ENCODE assay signal across 8 cellular contexts in the genomic region with DNA sequence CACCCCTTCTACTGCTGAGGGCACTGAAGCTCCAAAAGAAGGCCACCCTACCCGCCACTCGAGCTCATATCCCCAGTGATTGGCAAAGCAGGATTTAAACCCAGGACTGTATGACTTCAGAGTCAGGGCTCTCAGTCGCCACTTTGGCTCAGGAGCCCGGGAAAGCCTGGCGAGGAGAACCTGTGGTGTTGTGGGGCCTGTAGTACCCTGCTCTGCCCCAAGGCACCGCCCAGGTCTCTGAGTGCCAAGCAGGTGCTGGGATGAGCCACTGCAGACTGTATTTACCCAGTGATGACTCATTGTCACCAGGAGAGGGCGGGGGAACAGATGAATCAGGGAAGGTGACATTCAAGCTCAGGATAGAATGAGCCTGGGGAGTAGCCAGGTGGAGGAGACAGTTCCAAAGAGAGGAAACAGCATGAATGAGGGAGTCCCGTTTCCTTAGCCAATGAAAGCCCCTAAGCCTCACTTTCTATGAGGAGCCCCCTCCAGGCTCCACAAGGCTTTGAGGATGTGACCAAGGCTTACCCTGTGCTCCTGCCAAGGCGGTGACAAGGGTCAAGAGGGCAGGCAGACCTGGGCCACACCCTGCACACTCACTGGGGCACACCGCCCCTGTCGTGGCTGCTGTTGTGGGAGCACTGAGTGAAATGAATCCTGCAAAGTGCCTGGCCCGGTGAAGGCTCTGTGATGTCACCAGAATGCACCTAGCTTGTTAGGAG. TPM values are rescaled to one million over a fixed set of nuclear protein-coding genes. Genes with fewer than 3 reads are reported as not detected.
A peak's percentile ranks its signal among the peaks of the same experiment; 100 is the strongest.
DNase-seq lines count a peak whose midpoint lies in the region; ATAC-seq, FAIRE-seq and TF ChIP-seq lines count a peak whose summit lies in the region.

No MANE protein-coding gene starts in this region.

- CTCF ChIA-PET in T-cell (lab: Charles Lee) (interaction anchor here (0.5 to 7.2 kb wide), 18 partner anchors 12 to 84 kb away, joined by 3 to 81 read pairs (median 4); partner anchors contain the start of gene EEIG1 (in 1 of the 2)), GM12878 (lab: Yijun Ruan, JAX) (interaction anchor here (0.6 to 13.8 kb wide), 23 partner anchors 13 to 173 kb away, joined by 3 to 332 read pairs (median 5); partner anchors contain the start of gene EEIG1)

- H3K27me3 Mint-ChIP-seq in T-cell = no peaks in the 10 kb centered on the region

- WGBS in GM12878 (ENCODE audit: insufficient coverage, insufficient replicate concordance, low lambda C conversion rate, missing lambda C conversion rate) = 32% methylated on average over 12 of the region's 12 CpGs

- POLR2A ChIA-PET in T-cell (lab: Charles Lee) (interaction anchor here in 1 of 2 donors (0.6 kb wide), 1 partner anchor 22 kb away, joined by 3 read pairs; no protein-coding TSS in a partner anchor), GM12878 (lab: Charles Lee) (interaction anchor here (0.6 to 2.7 kb wide), 5 partner anchors 64 to 174 kb away, joined by 3 to 10 read pairs (median 4); no protein-coding TSS in a partner anchor)

- no peak for FAIRE-seq in GM12878 (lab: Jason Lieb, UNC)

- DNase-seq in A172 (ENCODE audit: low spot score) (peak; percentile 97), GM19238 (ENCODE audit: insufficient read length, low spot score) (peak; percentile 75), NCI-H1048 (lab: John Stamatoyannopoulos, UW) (peak; percentile 16), T-cell (peak; percentile 47 to 82 (median 70)), GM12878 (ENCODE audit: low read depth, low spot score) (no peak), left colon (peak; percentile 85 to 95)
- peak; percentile 71 to 82 for DNase-seq in stimulated activated CD4-positive, alpha-beta T cell treated with anti-CD3 and anti-CD28 coated beads, Interleukin-4, amount 100 ng/mL, for 48 hours (ENCODE audit: low read depth in 2 of 2)

- peaks cover 29% of the 10 kb centered on the region for H3K36me3 Mint-ChIP-seq in T-cell

- H3K9me3 Mint-ChIP-seq in T-cell = no peaks in the 10 kb centered on the region

- H2AFZ ChIP-seq in GM12878 (ENCODE audit: control insufficient read depth, low read depth, low read length) = no peak overlapping the region

- H4K20me1 ChIP-seq in GM12878 (ENCODE audit: control insufficient read depth, insufficient read depth) = 0 out of 2 replicates have a peak, but pooled peaks cover 3% of the 10 kb centered on the region

- intact Hi-C loops in GM12878 (cut with micrococcal nuclease; ENCODE audit: unreplicated experiment) (loop anchor here (1.0 kb wide), 1 partner anchor 80 kb away; no protein-coding TSS in a partner anchor), left colon (cut with DNase I, micrococcal nuclease) (no loop called here)

- TF ChIP-seq RAD21 in GM12878 (IDR thresholded peaks at IDR 0.05; ENCODE audit: insufficient read depth, low read depth, low read length) = peak; percentile 70

- H3K79me2 ChIP-seq in GM12878 (ENCODE audit: control insufficient read depth, insufficient read depth, low read length) = peaks cover 3% of the 10 kb centered on the region

- no peaks in the 10 kb centered on the region for H3K36me3 ChIP-seq in GM12878 (ENCODE audit: control insufficient read depth in 2 of 2, insufficient read depth in 2 of 2, low read length in 1 of 2)

- SMC1A ChIA-PET in GM12878 (lab: Charles Lee; ENCODE audit: uncharacterized antibody, unreplicated experiment) = interaction anchor here (0.5 to 6.7 kb wide), 18 partner anchors 15 to 192 kb away, joined by 3 to 96 read pairs (median 4); partner anchors contain the start of gene EEIG1

- no peak for TF ChIP-seq EP300 in GM12878 (IDR thresholded peaks at IDR 0.05; ENCODE audit: borderline replicate concordance in 1 of 2, control insufficient read depth in 1 of 2, low read depth in 2 of 2, low read length in 2 of 2)

- no peaks in the 10 kb centered on the region for H3K27me3 ChIP-seq in GM12878 (replicated peaks in 1 of 2; ENCODE audit: control insufficient read depth in 2 of 2, insufficient read depth in 2 of 2, low read length in 1 of 2)

- no peak overlapping the region for H3K27ac ChIP-seq in GM12878 (ENCODE audit: control insufficient read depth, insufficient read depth)

- H3K4me3 Mint-ChIP-seq in T-cell = peak overlapping the region; percentile 67 to 81 (median 74)

- TF ChIP-seq CTCF in GM12878 (IDR thresholded peaks at IDR 0.05 in 2 of 3, conservative IDR thresholded peaks at IDR 0.05 in 1 of 3; ENCODE audit: control insufficient read depth in 2 of 3, extremely low read depth in 1 of 3, insufficient read depth in 1 of 3, low read depth in 3 of 3, low read length in 3 of 3) = peak; percentile 59 to 69 (median 69)

- RAD21 ChIA-PET in GM12878 (lab: Charles Lee; ENCODE audit: unreplicated experiment) = interaction anchor here (0.6 to 4.4 kb wide), 20 partner anchors 16 to 171 kb away, joined by 3 to 80 read pairs (median 5); partner anchors contain the start of genes EEIG1, NAIF1, SLC25A25 and ST6GALNAC4

- in situ Hi-C loops in GM12878 (cut with MboI) = no loop called here

- no peak overlapping the region for H3K9ac ChIP-seq in GM12878 (ENCODE audit: control insufficient read depth, insufficient read depth, low read length)

- peaks cover 90 to 96% (median 95%) of the 10 kb centered on the region in 3 donors for H3K4me1 Mint-ChIP-seq in T-cell

- no peak overlapping the region for H3K4me3 ChIP-seq in GM12878

- no peak overlapping the region for H3K4me2 ChIP-seq in GM12878 (ENCODE audit: control insufficient read depth, insufficient read depth)

- H3K9me3 ChIP-seq in GM12878 (replicated peaks; ENCODE audit: control insufficient read depth, insufficient read depth, low read length) = no peaks in the 10 kb centered on the region

- peaks cover 14% of the 10 kb centered on the region for H3K4me1 ChIP-seq in GM12878 (ENCODE audit: control insufficient read depth, insufficient read depth, low read length)

- ATAC-seq in T-cell (replicated peaks in 1 of 4) (peak; percentile 83 to 90 (median 86)), GM12878 (peak; percentile 99), left colon (peak; percentile 88), HG03097 (IDR thresholded peaks at IDR 0.05; ENCODE audit: low FRiP score, unreplicated experiment) (no peak)

- BruUV-seq in GM12878 (replicated peaks; lab: Mats Ljungman, UMichigan) = no TSS peak

- no peak for TF ChIP-seq POLR2A in GM12878 (IDR thresholded peaks at IDR 0.05; ENCODE audit: low read depth, low read length)

- H3K27ac Mint-ChIP-seq in T-cell = peak overlapping the region; percentile 87 to 94

RNA-seq across cellular contexts. Expression of gene DPM2, which starts 17.8 kb away (rescaled TPM):
- total RNA-seq in A172 (2014; rRNA removed; shearing (Covaris generic)) = 49.7 and 50.5 TPM in 2 replicates
- total RNA-seq in T-cell (10 to 100 TPM; 32.3 to 66.5 (median 60.5) TPM), GM12878 (2014; rRNA removed) (36.3 and 40.3 TPM in 2 replicates), GM12878 (2014; rRNA removed; fragmentation: Illumina TruSeq; extraction: Trizol) (30.6 and 31.7 TPM in 2 replicates), GM12878 (2021) (40.7 and 44.0 TPM in 2 replicates), left colon (10 to 100 TPM; 25.1 to 28.6 TPM)
- 35.0 and 35.4 TPM in 2 replicates for total RNA-seq in GM12878 (2013; cell fraction: nucleolus; rRNA removed)
- polyA plus RNA-seq in GM12878 (2011; ENCODE audit: low read depth) = 17.4 TPM
- polyA plus RNA-seq in GM12878 (2011; rRNA removed) (25.8 and 49.2 TPM in 2 replicates), GM12878 (2014; fragmentation: Illumina TruSeq; extraction: Trizol) (24.3 and 45.4 TPM in 2 replicates), GM12878 (2014; fragmentation: Nextera tagmentation; extraction: Ambion mirVana) (10 to 100 TPM; 22.7 to 24.2 TPM), GM12878 (2014; rRNA removed) (54.3 and 56.5 TPM in 2 replicates), GM12878 (2016; fragmentation: Nextera tagmentation; extraction: Ambion mirVana) (10 to 100 TPM; 76.7 to 77.9 TPM)
- polyA plus RNA-seq in GM12878 (2011; cell fraction: cytosol; rRNA removed) = 73.3 and 82.9 TPM in 2 replicates
- polyA plus RNA-seq in GM12878 (2011; cell fraction: nucleus; rRNA removed) = 54.9 and 64.6 TPM in 2 replicates
- 30.5 and 35.8 TPM in 2 replicates for polyA plus RNA-seq in GM12878 (2012)
- polyA minus RNA-seq in GM12878 (2011; rRNA and poly(A)+ RNA removed) = 39.4 and 64.4 TPM in 2 replicates
- polyA minus RNA-seq in GM12878 (2011; cell fraction: cytosol; rRNA and poly(A)+ RNA removed) = 27.0 and 30.2 TPM in 2 replicates
- 38.0 and 63.1 TPM in 2 replicates for polyA minus RNA-seq in GM12878 (2011; cell fraction: nucleus; rRNA and poly(A)+ RNA removed)

RNA-seq across cellular contexts. Expression of gene PIP5KL1, which starts 24.9 kb away (rescaled TPM):
- total RNA-seq in A172 (2014; rRNA removed; shearing (Covaris generic)) = 1.6 and 3.4 TPM in 2 replicates
- total RNA-seq in T-cell (1 to 10 TPM in 4 of 5 donors, under 1 TPM in 1; 0.99 to 5.6 (median 2.6) TPM), GM12878 (2014; rRNA removed) (0.40 TPM in 1 of 2 replicates, not detected in the other), GM12878 (2014; rRNA removed; fragmentation: Illumina TruSeq; extraction: Trizol) (0.14 and 0.22 TPM in 2 replicates), GM12878 (2021) (0.32 and 0.64 TPM in 2 replicates), left colon (1 to 10 TPM; 1.3 to 1.9 TPM)
- total RNA-seq in GM12878 (2013; cell fraction: nucleolus; rRNA removed) = 1.9 and 2.0 TPM in 2 replicates
- polyA plus RNA-seq in GM12878 (2011; ENCODE audit: low read depth) = 0.41 TPM
- polyA plus RNA-seq in GM12878 (2011; rRNA removed) (0.12 and 0.50 TPM in 2 replicates), GM12878 (2014; fragmentation: Illumina TruSeq; extraction: Trizol) (0.04 TPM in 1 of 2 replicates, not detected in the other), GM12878 (2014; fragmentation: Nextera tagmentation; extraction: Ambion mirVana) (not detected), GM12878 (2014; rRNA removed) (0.55 and 0.67 TPM in 2 replicates), GM12878 (2016; fragmentation: Nextera tagmentation; extraction: Ambion mirVana) (under 1 TPM; 0.11 to 0.47 TPM)
- 0.34 and 0.52 TPM in 2 replicates for polyA plus RNA-seq in GM12878 (2011; cell fraction: cytosol; rRNA removed)
- polyA plus RNA-seq in GM12878 (2011; cell fraction: nucleus; rRNA removed) = 2.2 and 3.0 TPM in 2 replicates
- polyA plus RNA-seq in GM12878 (2012) = 0.60 and 1.1 TPM in 2 replicates
- 0.10 TPM in 1 of 2 replicates, not detected in the other for polyA minus RNA-seq in GM12878 (2011; rRNA and poly(A)+ RNA removed)
- not detected in 2 replicates for polyA minus RNA-seq in GM12878 (2011; cell fraction: cytosol; rRNA and poly(A)+ RNA removed)
- polyA minus RNA-seq in GM12878 (2011; cell fraction: nucleus; rRNA and poly(A)+ RNA removed) = 0.57 and 0.85 TPM in 2 replicates

RNA-seq across cellular contexts. Expression of gene EEIG1, which starts 25.3 kb away (rescaled TPM):
- total RNA-seq in A172 (2014; rRNA removed; shearing (Covaris generic)) = 21.4 and 23.6 TPM in 2 replicates
- 100 to 1,000 TPM; 351 to 746 (median 698) TPM for total RNA-seq in T-cell
- total RNA-seq in GM12878 (2013; cell fraction: nucleolus; rRNA removed) = 23.5 and 27.2 TPM in 2 replicates
- 7.4 TPM in 2 replicates for total RNA-seq in GM12878 (2014; rRNA removed)
- 8.5 and 9.5 TPM in 2 replicates for total RNA-seq in GM12878 (2014; rRNA removed; fragmentation: Illumina TruSeq; extraction: Trizol)
- 69.7 and 75.9 TPM in 2 replicates for total RNA-seq in GM12878 (2021)
- polyA plus RNA-seq in GM12878 (2011; ENCODE audit: low read depth) = 116 TPM
- polyA plus RNA-seq in GM12878 (2011; rRNA removed) = 3.3 and 6.6 TPM in 2 replicates
- 10.5 and 12.0 TPM in 2 replicates for polyA plus RNA-seq in GM12878 (2011; cell fraction: cytosol; rRNA removed)
- 13.2 and 14.7 TPM in 2 replicates for polyA plus RNA-seq in GM12878 (2011; cell fraction: nucleus; rRNA removed)
- 61.5 and 83.9 TPM in 2 replicates for polyA plus RNA-seq in GM12878 (2012)
- polyA plus RNA-seq in GM12878 (2014; fragmentation: Illumina TruSeq; extraction: Trizol) = 7.2 and 16.9 TPM in 2 replicates
- polyA plus RNA-seq in GM12878 (2014; fragmentation: Nextera tagmentation; extraction: Ambion mirVana) = 1 to 10 TPM; 1.2 to 2.7 TPM
- 20.7 and 21.5 TPM in 2 replicates for polyA plus RNA-seq in GM12878 (2014; rRNA removed)
- 10 to 100 TPM in 1 of 2 experiments, 1 to 10 TPM in 1; 8.5 to 12.9 TPM for polyA plus RNA-seq in GM12878 (2016; fragmentation: Nextera tagmentation; extraction: Ambion mirVana)
- polyA minus RNA-seq in GM12878 (2011; rRNA and poly(A)+ RNA removed) = 2.9 and 6.1 TPM in 2 replicates
- 4.0 and 8.6 TPM in 2 replicates for polyA minus RNA-seq in GM12878 (2011; cell fraction: cytosol; rRNA and poly(A)+ RNA removed)
- 2.8 and 6.3 TPM in 2 replicates for polyA minus RNA-seq in GM12878 (2011; cell fraction: nucleus; rRNA and poly(A)+ RNA removed)
- total RNA-seq in left colon = 100 to 1,000 TPM; 157 to 175 TPM

RNA-seq across cellular contexts. Expression of gene ST6GALNAC4, which starts 38.6 kb away (rescaled TPM):
- 32.7 and 38.3 TPM in 2 replicates for total RNA-seq in A172 (2014; rRNA removed; shearing (Covaris generic))
- total RNA-seq in T-cell = 10 to 100 TPM; 24.9 to 40.7 (median 35.1) TPM
- 98.4 and 112 TPM in 2 replicates for total RNA-seq in GM12878 (2013; cell fraction: nucleolus; rRNA removed)
- total RNA-seq in GM12878 (2014; rRNA removed) = 48.3 and 57.4 TPM in 2 replicates
- total RNA-seq in GM12878 (2014; rRNA removed; fragmentation: Illumina TruSeq; extraction: Trizol) = 20.7 and 23.7 TPM in 2 replicates
- 56.1 and 64.1 TPM in 2 replicates for total RNA-seq in GM12878 (2021)
- 11.8 TPM for polyA plus RNA-seq in GM12878 (2011; ENCODE audit: low read depth)
- 6.9 and 16.4 TPM in 2 replicates for polyA plus RNA-seq in GM12878 (2011; rRNA removed)
- polyA plus RNA-seq in GM12878 (2011; cell fraction: cytosol; rRNA removed) = 38.1 and 52.2 TPM in 2 replicates
- 59.2 and 59.5 TPM in 2 replicates for polyA plus RNA-seq in GM12878 (2011; cell fraction: nucleus; rRNA removed)
- polyA plus RNA-seq in GM12878 (2012) = 40.4 and 47.8 TPM in 2 replicates
- 3.0 and 13.5 TPM in 2 replicates for polyA plus RNA-seq in GM12878 (2014; fragmentation: Illumina TruSeq; extraction: Trizol)
- 1 to 10 TPM; 4.2 to 6.6 TPM for polyA plus RNA-seq in GM12878 (2014; fragmentation: Nextera tagmentation; extraction: Ambion mirVana)
- polyA plus RNA-seq in GM12878 (2014; rRNA removed) = 63.2 and 68.1 TPM in 2 replicates
- 10 to 100 TPM; 46.7 to 49.9 TPM for polyA plus RNA-seq in GM12878 (2016; fragmentation: Nextera tagmentation; extraction: Ambion mirVana)
- 23.9 and 54.0 TPM in 2 replicates for polyA minus RNA-seq in GM12878 (2011; rRNA and poly(A)+ RNA removed)
- polyA minus RNA-seq in GM12878 (2011; cell fraction: cytosol; rRNA and poly(A)+ RNA removed) = 25.1 and 31.3 TPM in 2 replicates
- polyA minus RNA-seq in GM12878 (2011; cell fraction: nucleus; rRNA and poly(A)+ RNA removed) = 27.2 and 51.5 TPM in 2 replicates
- total RNA-seq in left colon = 10 to 100 TPM; 37.5 to 46.9 TPM

RNA-seq across cellular contexts. Expression of gene ST6GALNAC6, which starts 56.1 kb away (rescaled TPM):
- total RNA-seq in A172 (2014; rRNA removed; shearing (Covaris generic)) = 40.6 and 61.6 TPM in 2 replicates
- total RNA-seq in T-cell = 100 to 1,000 TPM in 2 of 5 donors, 10 to 100 TPM in 3; 73.0 to 123 (median 86.3) TPM
- 55.6 and 55.9 TPM in 2 replicates for total RNA-seq in GM12878 (2013; cell fraction: nucleolus; rRNA removed)
- 22.6 and 27.0 TPM in 2 replicates for total RNA-seq in GM12878 (2014; rRNA removed)
- 16.0 and 17.6 TPM in 2 replicates for total RNA-seq in GM12878 (2014; rRNA removed; fragmentation: Illumina TruSeq; extraction: Trizol)
- total RNA-seq in GM12878 (2021) = 21.1 and 23.2 TPM in 2 replicates
- 9.5 TPM for polyA plus RNA-seq in GM12878 (2011; ENCODE audit: low read depth)
- 13.9 and 24.6 TPM in 2 replicates for polyA plus RNA-seq in GM12878 (2011; rRNA removed)
- 28.4 and 35.1 TPM in 2 replicates for polyA plus RNA-seq in GM12878 (2011; cell fraction: cytosol; rRNA removed)
- 55.5 and 94.2 TPM in 2 replicates for polyA plus RNA-seq in GM12878 (2011; cell fraction: nucleus; rRNA removed)
- 19.0 and 22.5 TPM in 2 replicates for polyA plus RNA-seq in GM12878 (2012)
- polyA plus RNA-seq in GM12878 (2014; fragmentation: Illumina TruSeq; extraction: Trizol) = 7.2 and 16.1 TPM in 2 replicates
- polyA plus RNA-seq in GM12878 (2014; fragmentation: Nextera tagmentation; extraction: Ambion mirVana) = under 1 TPM; 0.40 to 0.48 TPM
- 24.0 and 24.7 TPM in 2 replicates for polyA plus RNA-seq in GM12878 (2014; rRNA removed)
- 10 to 100 TPM; 12.6 to 12.7 TPM for polyA plus RNA-seq in GM12878 (2016; fragmentation: Nextera tagmentation; extraction: Ambion mirVana)
- 20.8 and 26.1 TPM in 2 replicates for polyA minus RNA-seq in GM12878 (2011; rRNA and poly(A)+ RNA removed)
- 4.7 and 8.0 TPM in 2 replicates for polyA minus RNA-seq in GM12878 (2011; cell fraction: cytosol; rRNA and poly(A)+ RNA removed)
- 12.1 and 16.7 TPM in 2 replicates for polyA minus RNA-seq in GM12878 (2011; cell fraction: nucleus; rRNA and poly(A)+ RNA removed)
- total RNA-seq in left colon = 100 to 1,000 TPM; 222 to 302 TPM
